ENCODE assay signal across 1 cellular context in genomic region chr19:45862564-45863334, GRCh38.
TF ChIP-seq lines count a peak whose summit lies in the region.

TSS of gene SYMPK (minus strand) at chr19:45863147. CDS start at chr19:45854495, 8,652 bp downstream.

TF ChIP-seq in K562, 482 proteins besides CTCF, POLR2A, EP300 and RAD21 (continued from another document and continues in another):
- TF ChIP-seq, protein P1, sequence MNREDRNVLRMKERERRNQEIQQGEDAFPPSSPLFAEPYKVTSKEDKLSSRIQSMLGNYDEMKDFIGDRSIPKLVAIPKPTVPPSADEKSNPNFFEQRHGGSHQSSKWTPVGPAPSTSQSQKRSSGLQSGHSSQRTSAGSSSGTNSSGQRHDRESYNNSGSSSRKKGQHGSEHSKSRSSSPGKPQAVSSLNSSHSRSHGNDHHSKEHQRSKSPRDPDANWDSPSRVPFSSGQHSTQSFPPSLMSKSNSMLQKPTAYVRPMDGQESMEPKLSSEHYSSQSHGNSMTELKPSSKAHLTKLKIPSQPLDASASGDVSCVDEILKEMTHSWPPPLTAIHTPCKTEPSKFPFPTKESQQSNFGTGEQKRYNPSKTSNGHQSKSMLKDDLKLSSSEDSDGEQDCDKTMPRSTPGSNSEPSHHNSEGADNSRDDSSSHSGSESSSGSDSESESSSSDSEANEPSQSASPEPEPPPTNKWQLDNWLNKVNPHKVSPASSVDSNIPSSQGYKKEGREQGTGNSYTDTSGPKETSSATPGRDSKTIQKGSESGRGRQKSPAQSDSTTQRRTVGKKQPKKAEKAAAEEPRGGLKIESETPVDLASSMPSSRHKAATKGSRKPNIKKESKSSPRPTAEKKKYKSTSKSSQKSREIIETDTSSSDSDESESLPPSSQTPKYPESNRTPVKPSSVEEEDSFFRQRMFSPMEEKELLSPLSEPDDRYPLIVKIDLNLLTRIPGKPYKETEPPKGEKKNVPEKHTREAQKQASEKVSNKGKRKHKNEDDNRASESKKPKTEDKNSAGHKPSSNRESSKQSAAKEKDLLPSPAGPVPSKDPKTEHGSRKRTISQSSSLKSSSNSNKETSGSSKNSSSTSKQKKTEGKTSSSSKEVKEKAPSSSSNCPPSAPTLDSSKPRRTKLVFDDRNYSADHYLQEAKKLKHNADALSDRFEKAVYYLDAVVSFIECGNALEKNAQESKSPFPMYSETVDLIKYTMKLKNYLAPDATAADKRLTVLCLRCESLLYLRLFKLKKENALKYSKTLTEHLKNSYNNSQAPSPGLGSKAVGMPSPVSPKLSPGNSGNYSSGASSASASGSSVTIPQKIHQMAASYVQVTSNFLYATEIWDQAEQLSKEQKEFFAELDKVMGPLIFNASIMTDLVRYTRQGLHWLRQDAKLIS (CRISPR knock-in tag; IDR thresholded peaks at IDR 0.05) = no peak
- TF ChIP-seq CREB3L1 (IDR thresholded peaks at IDR 0.05; ENCODE audit: borderline replicate concordance, low read depth) (peak; percentile 94), ZNF57 (CRISPR knock-in tag; IDR thresholded peaks at IDR 0.05) (no peak), MEIS2 (IDR thresholded peaks at IDR 0.05; ENCODE audit: partially characterized antibody) (peak; percentile 78), SMAD1 (IDR thresholded peaks at IDR 0.05; ENCODE audit: low read depth, low read length, partially characterized antibody) (no peak), CEBPG (CRISPR knock-in tag; IDR thresholded peaks at IDR 0.05) (no peak), CEBPG (tag; conservative IDR thresholded peaks at IDR 0.05 in 1 of 2, IDR thresholded peaks at IDR 0.05 in 1 of 2) (no peak), RBM25 (IDR thresholded peaks at IDR 0.05; ENCODE audit: low read depth, low read length, severe bottlenecking) (peak; percentile 55), MCM5 (IDR thresholded peaks at IDR 0.05; ENCODE audit: low read depth) (no peak), ZNF232 (CRISPR knock-in tag; IDR thresholded peaks at IDR 0.05) (no peak), SRSF7 (optimal IDR thresholded peaks at IDR 0.05; ENCODE audit: low read depth, low read length) (no peak), MAZ (CRISPR knock-in tag; conservative IDR thresholded peaks at IDR 0.05 in 1 of 2, IDR thresholded peaks at IDR 0.05 in 1 of 2) (peak; percentile 54 to 79; a peak in 3 of 4 replicates), RUNX1 (IDR thresholded peaks at IDR 0.05; ENCODE audit: low read depth) (peak; percentile 39; the same call in 1 of the 2 replicates), SPI1 (IDR thresholded peaks at IDR 0.05; ENCODE audit: borderline replicate concordance, low read depth, low read length) (peak; percentile 75), ZNF318 (IDR thresholded peaks at IDR 0.05; ENCODE audit: borderline replicate concordance in 1 of 2, low read depth in 1 of 2) (no peak), XRCC3 (IDR thresholded peaks at IDR 0.05) (no peak), GABPB1 (CRISPR knock-in tag; IDR thresholded peaks at IDR 0.05) (peak; percentile 97), ZKSCAN3 (CRISPR knock-in tag; IDR thresholded peaks at IDR 0.05) (no peak), ZEB2 (IDR thresholded peaks at IDR 0.05) (no peak), SRSF1 (IDR thresholded peaks at IDR 0.05; ENCODE audit: low read depth, low read length) (no peak), HDGF (IDR thresholded peaks at IDR 0.05) (0 out of 2 replicates have a peak, but pooled peaks have one; percentile 66), GABPA (tag; conservative IDR thresholded peaks at IDR 0.05; ENCODE audit: low read depth) (peak; percentile 97), ZBTB26 (CRISPR knock-in tag; IDR thresholded peaks at IDR 0.05) (no peak), CREM (IDR thresholded peaks at IDR 0.05; ENCODE audit: low read depth) (peak; percentile 92), ZKSCAN8 (CRISPR knock-in tag; IDR thresholded peaks at IDR 0.05) (no peak), IRF1 (CRISPR knock-in tag; IDR thresholded peaks at IDR 0.05; ENCODE audit: borderline replicate concordance) (no peak), ZNF584 (CRISPR knock-in tag; IDR thresholded peaks at IDR 0.05; ENCODE audit: low read depth) (no peak), HDAC2 (IDR thresholded peaks at IDR 0.05) (peak; percentile 37; the same call in 1 of the 2 replicates), RFX7 (CRISPR knock-in tag; IDR thresholded peaks at IDR 0.05) (no peak), BRCA1 (IDR thresholded peaks at IDR 0.05) (no peak), BRCA1 (CRISPR knock-in tag; IDR thresholded peaks at IDR 0.05) (no peak), E2F1 (CRISPR knock-in tag; IDR thresholded peaks at IDR 0.05) (0 out of 2 replicates have a peak, but pooled peaks have one; percentile 2), HDAC6 (IDR thresholded peaks at IDR 0.05; ENCODE audit: low read depth, low read length) (no peak), SAFB (IDR thresholded peaks at IDR 0.05; ENCODE audit: borderline replicate concordance, low read depth, low read length) (no peak)
- TF ChIP-seq, protein P2, sequence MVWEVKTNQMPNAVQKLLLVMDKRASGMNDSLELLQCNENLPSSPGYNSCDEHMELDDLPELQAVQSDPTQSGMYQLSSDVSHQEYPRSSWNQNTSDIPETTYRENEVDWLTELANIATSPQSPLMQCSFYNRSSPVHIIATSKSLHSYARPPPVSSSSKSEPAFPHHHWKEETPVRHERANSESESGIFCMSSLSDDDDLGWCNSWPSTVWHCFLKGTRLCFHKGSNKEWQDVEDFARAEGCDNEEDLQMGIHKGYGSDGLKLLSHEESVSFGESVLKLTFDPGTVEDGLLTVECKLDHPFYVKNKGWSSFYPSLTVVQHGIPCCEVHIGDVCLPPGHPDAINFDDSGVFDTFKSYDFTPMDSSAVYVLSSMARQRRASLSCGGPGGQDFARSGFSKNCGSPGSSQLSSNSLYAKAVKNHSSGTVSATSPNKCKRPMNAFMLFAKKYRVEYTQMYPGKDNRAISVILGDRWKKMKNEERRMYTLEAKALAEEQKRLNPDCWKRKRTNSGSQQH (CRISPR knock-in tag; IDR thresholded peaks at IDR 0.05) = no peak; the same call in 1 of the 2 replicates
- TF ChIP-seq, protein P3, sequence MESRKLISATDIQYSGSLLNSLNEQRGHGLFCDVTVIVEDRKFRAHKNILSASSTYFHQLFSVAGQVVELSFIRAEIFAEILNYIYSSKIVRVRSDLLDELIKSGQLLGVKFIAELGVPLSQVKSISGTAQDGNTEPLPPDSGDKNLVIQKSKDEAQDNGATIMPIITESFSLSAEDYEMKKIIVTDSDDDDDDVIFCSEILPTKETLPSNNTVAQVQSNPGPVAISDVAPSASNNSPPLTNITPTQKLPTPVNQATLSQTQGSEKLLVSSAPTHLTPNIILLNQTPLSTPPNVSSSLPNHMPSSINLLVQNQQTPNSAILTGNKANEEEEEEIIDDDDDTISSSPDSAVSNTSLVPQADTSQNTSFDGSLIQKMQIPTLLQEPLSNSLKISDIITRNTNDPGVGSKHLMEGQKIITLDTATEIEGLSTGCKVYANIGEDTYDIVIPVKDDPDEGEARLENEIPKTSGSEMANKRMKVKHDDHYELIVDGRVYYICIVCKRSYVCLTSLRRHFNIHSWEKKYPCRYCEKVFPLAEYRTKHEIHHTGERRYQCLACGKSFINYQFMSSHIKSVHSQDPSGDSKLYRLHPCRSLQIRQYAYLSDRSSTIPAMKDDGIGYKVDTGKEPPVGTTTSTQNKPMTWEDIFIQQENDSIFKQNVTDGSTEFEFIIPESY (CRISPR knock-in tag; IDR thresholded peaks at IDR 0.05) = no peak
- TF ChIP-seq, protein P4, sequence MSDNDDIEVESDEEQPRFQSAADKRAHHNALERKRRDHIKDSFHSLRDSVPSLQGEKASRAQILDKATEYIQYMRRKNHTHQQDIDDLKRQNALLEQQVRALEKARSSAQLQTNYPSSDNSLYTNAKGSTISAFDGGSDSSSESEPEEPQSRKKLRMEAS (CRISPR knock-in tag; IDR thresholded peaks at IDR 0.05) = peak; percentile 80
- TF ChIP-seq, protein P5, sequence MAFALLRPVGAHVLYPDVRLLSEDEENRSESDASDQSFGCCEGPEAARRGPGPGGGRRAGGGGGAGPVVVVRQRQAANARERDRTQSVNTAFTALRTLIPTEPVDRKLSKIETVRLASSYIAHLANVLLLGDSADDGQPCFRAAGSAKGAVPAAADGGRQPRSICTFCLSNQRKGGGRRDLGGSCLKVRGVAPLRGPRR (CRISPR knock-in tag; IDR thresholded peaks at IDR 0.05) = no peak
